In genomic region chr2:66303471-66303870, GRCh38 we compare ENCODE assay signal across 20 cellular contexts.
DNase-seq lines count a peak whose midpoint lies in the region; ATAC-seq, FAIRE-seq and TF ChIP-seq lines count a peak whose summit lies in the region.
"Had no signal": no experiment of that assay in that cellular context is flagged by ENCODE, and none has a peak within 500 bp of the region (broad histone marks: within the 10 kb centered on the region; RNA-seq: fewer than 3 reads in every experiment).

No MANE protein-coding gene starts in this region.

- no peaks in the 10 kb centered on the region for H3K79me2 ChIP-seq in GM12878 (ENCODE audit: control insufficient read depth, insufficient read depth, low read length)

- no peak for TF ChIP-seq POLR2A in GM12878 (IDR thresholded peaks at IDR 0.05; ENCODE audit: low read depth, low read length)

- CTCF ChIA-PET in GM12878 (lab: Yijun Ruan, JAX), result no interaction called here

- H3K27ac ChIP-seq in GM12878 (ENCODE audit: control insufficient read depth, insufficient read depth), result no peak overlapping the region
- H3K27ac ChIP-seq: A549, SK-N-MC had no signal

- TF ChIP-seq RAD21 in GM12878 (IDR thresholded peaks at IDR 0.05; ENCODE audit: insufficient read depth, low read depth, low read length), result no peak

- no peaks in the 10 kb centered on the region for H3K36me3 ChIP-seq in GM12878 (ENCODE audit: control insufficient read depth in 2 of 2, insufficient read depth in 2 of 2, low read length in 1 of 2)

- ATAC-seq in GM18498 (IDR thresholded peaks at IDR 0.05; ENCODE audit: unreplicated experiment) (peak; percentile 59), GM19324 (IDR thresholded peaks at IDR 0.05; ENCODE audit: low FRiP score, unreplicated experiment) (peak; percentile 44), HG02885 (IDR thresholded peaks at IDR 0.05; ENCODE audit: poor library complexity, unreplicated experiment) (peak; percentile 55), GM12878 (peak; percentile 69)
- ATAC-seq: A549 had no signal

- no peak for TF ChIP-seq EP300 in GM12878 (IDR thresholded peaks at IDR 0.05; ENCODE audit: borderline replicate concordance in 1 of 2, control insufficient read depth in 1 of 2, low read depth in 2 of 2, low read length in 2 of 2)

- no peaks in the 10 kb centered on the region for H4K20me1 ChIP-seq in GM12878 (ENCODE audit: control insufficient read depth, insufficient read depth)

- no peak overlapping the region for H3K9ac ChIP-seq in GM12878 (ENCODE audit: control insufficient read depth, insufficient read depth, low read length)

- POLR2A ChIA-PET in GM12878 (lab: Charles Lee), result no interaction called here

- SMC1A ChIA-PET in GM12878 (lab: Charles Lee; ENCODE audit: uncharacterized antibody, unreplicated experiment), result no interaction called here

- H3K4me1 ChIP-seq in GM12878 (ENCODE audit: control insufficient read depth, insufficient read depth, low read length), result no peaks in the 10 kb centered on the region
- H3K4me1 ChIP-seq: A549 had no signal

- in situ Hi-C loops in GM12878 (cut with MboI), result no loop called here

- intact Hi-C loops in GM12878 (cut with micrococcal nuclease; ENCODE audit: unreplicated experiment), result no loop called here

- H3K27me3 ChIP-seq in GM12878 (replicated peaks in 1 of 2; ENCODE audit: control insufficient read depth in 2 of 2, insufficient read depth in 2 of 2, low read length in 1 of 2), result no peaks in the 10 kb centered on the region; a peak in 1 of 4 replicates

- WGBS in GM12878 (ENCODE audit: insufficient coverage, insufficient replicate concordance, low lambda C conversion rate, missing lambda C conversion rate), result 1% methylated on average over 4 of the region's 4 CpGs

- no TSS peak for BruUV-seq in GM12878 (replicated peaks; lab: Mats Ljungman, UMichigan)

- no peaks in the 10 kb centered on the region for H3K9me3 ChIP-seq in GM12878 (replicated peaks; ENCODE audit: control insufficient read depth, insufficient read depth, low read length)
- H3K9me3 ChIP-seq: A549 had no signal

- H3K4me3 ChIP-seq in GM12878, result no peak overlapping the region
- H3K4me3 ChIP-seq: A549, SK-N-MC had no signal

- RAD21 ChIA-PET in GM12878 (lab: Charles Lee; ENCODE audit: unreplicated experiment), result no interaction called here

- DNase-seq in GM12878 (ENCODE audit: low read depth, low spot score) (no peak), NCI-H2081 treated with DMSO at 0.1 percent for 48 hours (lab: John Stamatoyannopoulos, UW) (no peak), HuH-7 (ENCODE audit: low spot score) (no peak), SKM-1 treated with dmso at 0.1 percent for 144 hours (lab: John Stamatoyannopoulos, UW; ENCODE audit: unreplicated experiment) (no peak)
- DNase-seq: CD4-positive, alpha-beta T cell; GF-D8; H9; Kasumi-1; NCI-H1105 treated with DMSO at 0.1 percent for 48 hours; NCI-H187; NCI-H226; NCI-H524; NCI-H82; SHP77 had no signal

- FAIRE-seq in GM12878 (lab: Jason Lieb, UNC), result no peak
- FAIRE-seq: A549, HTR-8/SVneo had no signal

- H2AFZ ChIP-seq in GM12878 (ENCODE audit: control insufficient read depth, low read depth, low read length), result no peak overlapping the region

- 0 out of 2 replicates have a peak overlapping the region, but pooled peaks have one; percentile 17 for H3K4me2 ChIP-seq in GM12878 (ENCODE audit: control insufficient read depth, insufficient read depth)
- H3K4me2 ChIP-seq: A549 had no signal

- no peak for TF ChIP-seq CTCF in GM12878 (IDR thresholded peaks at IDR 0.05 in 2 of 3, conservative IDR thresholded peaks at IDR 0.05 in 1 of 3; ENCODE audit: control insufficient read depth in 2 of 3, extremely low read depth in 1 of 3, insufficient read depth in 1 of 3, low read depth in 3 of 3, low read length in 3 of 3)

TF ChIP-seq in GM12878, 131 proteins besides CTCF, POLR2A, EP300 and RAD21:
- TF ChIP-seq RCOR1 (conservative IDR thresholded peaks at IDR 0.05; ENCODE audit: low read depth, low read length) (no peak), RFX5 (IDR thresholded peaks at IDR 0.05; ENCODE audit: low read depth, low read length) (no peak), KDM1A (IDR thresholded peaks at IDR 0.05; ENCODE audit: borderline replicate concordance) (no peak), BCL11A (IDR thresholded peaks at IDR 0.05; ENCODE audit: low read depth, low read length) (no peak), SUZ12 (IDR thresholded peaks at IDR 0.05; ENCODE audit: unreplicated experiment) (no peak), ZNF384 (IDR thresholded peaks at IDR 0.05; ENCODE audit: borderline replicate concordance, low read depth, low read length) (no peak), IRF3 (IDR thresholded peaks at IDR 0.05) (no peak), PRDM15 (CRISPR knock-in tag; IDR thresholded peaks at IDR 0.05) (no peak), PAX5 (IDR thresholded peaks at IDR 0.05; ENCODE audit: borderline replicate concordance, low read depth, low read length) (no peak), SPI1 (IDR thresholded peaks at IDR 0.05; ENCODE audit: borderline replicate concordance, insufficient read depth, low read depth, low read length) (no peak), PKNOX1 (IDR thresholded peaks at IDR 0.05) (no peak), ETV6 (conservative IDR thresholded peaks at IDR 0.05 in 1 of 2, IDR thresholded peaks at IDR 0.05 in 1 of 2; ENCODE audit: borderline replicate concordance in 1 of 2, low read depth in 1 of 2) (no peak), MEF2B (IDR thresholded peaks at IDR 0.05; ENCODE audit: partially characterized antibody, poor library complexity, severe bottlenecking) (no peak), HDAC6 (IDR thresholded peaks at IDR 0.05; ENCODE audit: unreplicated experiment) (no peak), TARDBP (IDR thresholded peaks at IDR 0.05; ENCODE audit: borderline replicate concordance) (no peak)
